In genomic region chr20:60363698-60364097, GRCh38 we compare ENCODE assay signal across 8 cellular contexts.
"Had no signal": no experiment of that assay in that cellular context is flagged by ENCODE, and none has a peak within 500 bp of the region (broad histone marks: within the 10 kb centered on the region; RNA-seq: fewer than 3 reads in every experiment).

No MANE protein-coding gene starts in this region.

- H3K27ac Mint-ChIP-seq: GM23338, IgD-negative memory B cell had no signal

- ATAC-seq: GM23338 had no signal

- H3K4me3 Mint-ChIP-seq: GM23338, H9, IgD-negative memory B cell had no signal

- H3K36me3 Mint-ChIP-seq: IgD-negative memory B cell had no signal

- H3K4me3 ChIP-seq: GM23338 had no signal

- DNase-seq: H9, HCEC 1CT, KBM-7 had no signal

- H3K27me3 Mint-ChIP-seq: IgD-negative memory B cell had no signal

- H2AFZ ChIP-seq: GM23338 had no signal

- H3K9ac ChIP-seq: KMS-11 had no signal

- H3K4me2 ChIP-seq: GM23338, KMS-11 had no signal

- H3K4me1 Mint-ChIP-seq: IgD-negative memory B cell had no signal

- FAIRE-seq: H1, H54 had no signal

- H3K27ac ChIP-seq: KMS-11 had no signal
